In the genomic region with DNA sequence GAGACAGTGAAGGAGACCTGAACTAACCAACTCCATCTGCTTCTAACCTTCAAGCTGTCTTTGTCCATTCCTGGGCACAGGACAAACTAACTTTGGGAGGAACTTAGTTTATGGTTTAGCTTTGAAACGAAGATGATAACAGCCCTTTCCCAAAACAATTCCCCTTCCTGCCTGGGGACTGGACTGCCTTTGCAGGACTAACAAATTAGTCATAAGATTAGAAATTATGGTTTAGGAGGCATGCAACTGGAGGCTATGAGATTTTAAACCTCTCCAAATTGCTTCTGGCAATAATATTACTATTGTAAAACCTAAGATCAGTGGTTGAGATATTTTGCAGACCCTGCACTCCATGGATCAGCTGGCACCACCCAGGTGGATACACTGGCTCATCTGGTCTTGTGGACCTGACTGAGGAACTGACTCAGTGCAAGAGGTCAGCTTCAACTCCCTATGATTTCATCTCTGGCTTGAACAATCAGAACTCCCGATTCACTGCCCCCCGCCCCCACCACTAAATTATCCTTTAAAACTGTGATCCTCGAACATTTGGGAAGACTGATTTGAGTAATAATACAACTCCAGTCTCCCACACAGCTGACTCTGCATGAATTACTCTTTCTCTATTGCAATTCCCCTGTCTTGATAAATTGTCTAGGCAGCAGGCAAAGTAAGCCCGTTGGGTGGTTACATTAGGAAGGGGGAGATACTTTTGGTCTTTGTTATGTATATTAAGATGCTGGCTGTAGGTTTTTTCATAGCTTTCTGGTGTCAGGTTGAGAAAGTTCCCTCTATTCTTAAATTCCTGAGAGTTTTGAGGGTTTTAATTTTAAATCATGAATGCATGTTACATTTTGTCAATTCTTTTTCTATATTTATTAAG, we compare ENCODE assay signal across 23 cellular contexts.
DNase-seq lines count a peak whose midpoint lies in the region; ATAC-seq and TF ChIP-seq lines count a peak whose summit lies in the region.
"Had no signal": no experiment of that assay in that cellular context is flagged by ENCODE, and none has a peak within 500 bp of the region (broad histone marks: within the 10 kb centered on the region; RNA-seq: fewer than 3 reads in every experiment).

No MANE protein-coding gene starts in this region.

- intact Hi-C loops in esophagus muscularis mucosa (cut with DNase I): no loop called here

- TF ChIP-seq CTCF in HEK293 (tag by site-specific recombination; IDR thresholded peaks at IDR 0.05): no peak
- TF ChIP-seq CTCF in RWPE2 (IDR thresholded peaks at IDR 0.05; ENCODE audit: poor library complexity, severe bottlenecking): no peak
- no peak for TF ChIP-seq CTCF in esophagus muscularis mucosa (IDR thresholded peaks at IDR 0.05)

- ATAC-seq in RWPE2 (ENCODE audit: low read depth): peak; percentile 46; the same call in 1 of the 3 replicates
- ATAC-seq: activated CD8-positive, alpha-beta T cell treated with anti-CD3 and anti-CD28 coated beads for 36 hours; right lobe of liver; upper lobe of right lung had no signal

- no peak overlapping the region for H2BK120ac ChIP-seq in mesenchymal stem cell (ENCODE audit: low read depth, low read length)

- H3K4me2 ChIP-seq in mesenchymal stem cell (ENCODE audit: low read length, poor library complexity, severe bottlenecking): no peak overlapping the region
- H3K4me2 ChIP-seq: BLaER1 treated with 17β-estradiol and CSF1 and Interleukin-3, amounts not matched to agents 10 nM and 100 nM; SK-N-SH had no signal

- H3K4me3 ChIP-seq in HEK293 (ENCODE audit: low read depth, low read length): no peak overlapping the region
- H3K4me3 ChIP-seq in RWPE2 (ENCODE audit: severe bottlenecking): no peak overlapping the region
- no peak overlapping the region for H3K4me3 ChIP-seq in esophagus muscularis mucosa
- H3K4me3 ChIP-seq in mesenchymal stem cell (ENCODE audit: insufficient read depth in 1 of 2, low read depth in 1 of 2, low read length in 2 of 2): no peak overlapping the region
- H3K4me3 ChIP-seq: BLaER1 treated with 17β-estradiol and CSF1 and Interleukin-3, amounts not matched to agents 10 nM and 100 nM; cardiac muscle cell; coronary artery; right lobe of liver; upper lobe of right lung had no signal

- no peak overlapping the region for H2BK15ac ChIP-seq in mesenchymal stem cell (ENCODE audit: low read depth, poor library complexity, severe bottlenecking)

- DNase-seq in RWPE2 (ENCODE audit: low spot score): no peak
- DNase-seq in esophagus muscularis mucosa (ENCODE audit: extremely low spot score): peak; percentile 39
- DNase-seq in mesenchymal stem cell: no peak
- no peak for DNase-seq in superior temporal gyrus (ENCODE audit: extremely low spot score)
- DNase-seq in NCI-H1105 (lab: John Stamatoyannopoulos, UW): no peak
- DNase-seq in LoVo (ENCODE audit: low spot score): no peak
- DNase-seq: activated CD8-positive, alpha-beta T cell treated with anti-CD3 and anti-CD28 coated beads for 36 hours; anterior cingulate cortex; DMS79 treated with DMSO at 0.1 percent for 48 hours; kidney glomerular epithelial cell; NCI-H1417 treated with DMSO at 0.1 percent for 48 hours; NCI-H2081; NCI-H2227 treated with DMSO at 0.1 percent for 48 hours; NCI-H774; right lobe of liver; SK-N-SH; stimulated activated CD4-positive, alpha-beta T cell treated with anti-CD3 and anti-CD28 coated beads, Interleukin-12 subunit alpha, Interleukin-12 subunit beta, amount 100 ng/mL, for 4 hours; stimulated activated CD4-positive, alpha-beta T cell treated with anti-CD3 and anti-CD28 coated beads, Interleukin-4, amount 100 ng/mL, for 1 hour; upper lobe of right lung had no signal

- H3K14ac ChIP-seq in mesenchymal stem cell (ENCODE audit: low read length in 2 of 2): no peak overlapping the region

- no peak overlapping the region for H3K18ac ChIP-seq in mesenchymal stem cell (ENCODE audit: low read depth in 1 of 2, low read length in 2 of 2)

- H3K23ac ChIP-seq in mesenchymal stem cell (ENCODE audit: low read length in 2 of 2): no peak overlapping the region

- no peak overlapping the region for H2BK5ac ChIP-seq in mesenchymal stem cell (ENCODE audit: low read depth, low read length, poor library complexity, severe bottlenecking)

- no peak overlapping the region for H4K8ac ChIP-seq in mesenchymal stem cell (ENCODE audit: low read length)

- H3K9me3 ChIP-seq in HEK293 (ENCODE audit: control insufficient read depth, insufficient read depth, low read depth, low read length) (no peaks in the 10 kb centered on the region), RWPE2 (ENCODE audit: severe bottlenecking) (no peaks in the 10 kb centered on the region), esophagus muscularis mucosa (no peaks in the 10 kb centered on the region), mesenchymal stem cell (ENCODE audit: control insufficient read depth, low read length) (no peaks in the 10 kb centered on the region)
- H3K9me3 ChIP-seq: BLaER1 treated with 17β-estradiol and CSF1 and Interleukin-3, amounts not matched to agents 10 nM and 100 nM; right lobe of liver; SK-N-SH; upper lobe of right lung had no signal

- 85% methylated on average over 5 of the region's 5 CpGs for WGBS in esophagus muscularis mucosa
- 70% methylated on average over 4 of the region's 5 CpGs for WGBS in mesenchymal stem cell

- H2AK5ac ChIP-seq in mesenchymal stem cell (ENCODE audit: low read length, severe bottlenecking): peak overlapping the region; percentile 49

- no peak overlapping the region for H2AFZ ChIP-seq in mesenchymal stem cell (ENCODE audit: low read depth, low read length)

- TF ChIP-seq EP300 in esophagus muscularis mucosa (IDR thresholded peaks at IDR 0.05): no peak

- H3K79me1 ChIP-seq in mesenchymal stem cell (replicated peaks; ENCODE audit: low read length, poor library complexity, severe bottlenecking): peaks cover 18% of the 10 kb centered on the region

- H3K36me3 ChIP-seq in HEK293 (ENCODE audit: control insufficient read depth in 2 of 2, insufficient read depth in 1 of 2, low read length in 2 of 2) (no peaks in the 10 kb centered on the region), RWPE2 (ENCODE audit: low read depth) (no peaks in the 10 kb centered on the region), esophagus muscularis mucosa (no peaks in the 10 kb centered on the region), mesenchymal stem cell (ENCODE audit: control insufficient read depth in 1 of 2, insufficient read depth in 2 of 2, low read depth in 1 of 2, low read length in 2 of 2) (no peaks in the 10 kb centered on the region)
- H3K36me3 ChIP-seq: BLaER1 treated with 17β-estradiol and CSF1 and Interleukin-3, amounts not matched to agents 10 nM and 100 nM; cardiac muscle cell; right lobe of liver; upper lobe of right lung had no signal

- CTCF ChIA-PET in HEK293 (lab: Yijun Ruan, JAX): interaction anchor here (0.7 kb wide), 1 partner anchor 788 kb away, joined by 3 read pairs; no protein-coding TSS in a partner anchor

- H3K4me1 ChIP-seq in HEK293 (ENCODE audit: control insufficient read depth, insufficient read depth, low read length) (peaks cover 19% of the 10 kb centered on the region), RWPE2 (ENCODE audit: insufficient read depth, poor library complexity, severe bottlenecking) (peaks cover 26% of the 10 kb centered on the region), esophagus muscularis mucosa (peaks cover 24 to 50% (median 30%) of the 10 kb centered on the region in 4 donors), mesenchymal stem cell (ENCODE audit: control insufficient read depth, insufficient read depth, low read depth, low read length) (peaks cover 8% of the 10 kb centered on the region)
- H3K4me1 ChIP-seq: BLaER1 treated with 17β-estradiol and CSF1 and Interleukin-3, amounts not matched to agents 10 nM and 100 nM had no signal

- H3K4ac ChIP-seq in mesenchymal stem cell (ENCODE audit: low read depth in 1 of 2, low read length in 2 of 2): no peak overlapping the region

- POLR2A ChIA-PET in HEK293 (lab: Yijun Ruan, JAX): no interaction called here

- H3K9ac ChIP-seq in mesenchymal stem cell (ENCODE audit: low read length): peak overlapping the region; percentile 51
- H3K9ac ChIP-seq: BLaER1 treated with 17β-estradiol and CSF1 and Interleukin-3, amounts not matched to agents 10 nM and 100 nM; SK-N-SH had no signal

- H3K27ac ChIP-seq in HEK293 (ENCODE audit: extremely low read depth, low read depth, low read length): no peak overlapping the region
- no peak overlapping the region for H3K27ac ChIP-seq in RWPE2 (ENCODE audit: poor library complexity, severe bottlenecking)
- no peak overlapping the region for H3K27ac ChIP-seq in esophagus muscularis mucosa (replicated peaks in 1 of 4)
- H3K27ac ChIP-seq in mesenchymal stem cell (ENCODE audit: low read length, poor library complexity, severe bottlenecking): no peak overlapping the region
- H3K27ac ChIP-seq: BLaER1 treated with 17β-estradiol and CSF1 and Interleukin-3, amounts not matched to agents 10 nM and 100 nM; cardiac muscle cell; coronary artery; right lobe of liver; upper lobe of right lung had no signal

- no peak for TF ChIP-seq POLR2A in esophagus muscularis mucosa (IDR thresholded peaks at IDR 0.05; ENCODE audit: low read depth)

- no peaks in the 10 kb centered on the region for H3K27me3 ChIP-seq in RWPE2 (ENCODE audit: insufficient read depth, poor library complexity, severe bottlenecking)
- no peaks in the 10 kb centered on the region for H3K27me3 ChIP-seq in esophagus muscularis mucosa
- no peaks in the 10 kb centered on the region for H3K27me3 ChIP-seq in mesenchymal stem cell (ENCODE audit: control insufficient read depth in 1 of 2, insufficient read depth in 1 of 2, low read length in 2 of 2)
- H3K27me3 ChIP-seq: BLaER1 treated with 17β-estradiol and CSF1 and Interleukin-3, amounts not matched to agents 10 nM and 100 nM; cardiac muscle cell; right lobe of liver; upper lobe of right lung had no signal

- H4K91ac ChIP-seq in mesenchymal stem cell (ENCODE audit: low read length): no peak overlapping the region

- H2BK12ac ChIP-seq in mesenchymal stem cell (ENCODE audit: low read length in 2 of 2): no peak overlapping the region

TF ChIP-seq in HEK293, 187 proteins besides CTCF, POLR2A, EP300 and RAD21 (continues in another document):
- TF ChIP-seq ZBTB20 (tag by site-specific recombination; IDR thresholded peaks at IDR 0.05) (no peak), SETDB1 (IDR thresholded peaks at IDR 0.05; ENCODE audit: insufficient read length, low read length) (peak; percentile 57), WT1 (tag by site-specific recombination; IDR thresholded peaks at IDR 0.05) (no peak), ZNF175 (tag by site-specific recombination; IDR thresholded peaks at IDR 0.05) (no peak), ZNF677 (tag by site-specific recombination; IDR thresholded peaks at IDR 0.05) (no peak), ZNF302 (tag by site-specific recombination; IDR thresholded peaks at IDR 0.05; ENCODE audit: low read depth) (no peak)
